Comparison of ENCODE assay signal across 24 cellular contexts in the genomic region with DNA sequence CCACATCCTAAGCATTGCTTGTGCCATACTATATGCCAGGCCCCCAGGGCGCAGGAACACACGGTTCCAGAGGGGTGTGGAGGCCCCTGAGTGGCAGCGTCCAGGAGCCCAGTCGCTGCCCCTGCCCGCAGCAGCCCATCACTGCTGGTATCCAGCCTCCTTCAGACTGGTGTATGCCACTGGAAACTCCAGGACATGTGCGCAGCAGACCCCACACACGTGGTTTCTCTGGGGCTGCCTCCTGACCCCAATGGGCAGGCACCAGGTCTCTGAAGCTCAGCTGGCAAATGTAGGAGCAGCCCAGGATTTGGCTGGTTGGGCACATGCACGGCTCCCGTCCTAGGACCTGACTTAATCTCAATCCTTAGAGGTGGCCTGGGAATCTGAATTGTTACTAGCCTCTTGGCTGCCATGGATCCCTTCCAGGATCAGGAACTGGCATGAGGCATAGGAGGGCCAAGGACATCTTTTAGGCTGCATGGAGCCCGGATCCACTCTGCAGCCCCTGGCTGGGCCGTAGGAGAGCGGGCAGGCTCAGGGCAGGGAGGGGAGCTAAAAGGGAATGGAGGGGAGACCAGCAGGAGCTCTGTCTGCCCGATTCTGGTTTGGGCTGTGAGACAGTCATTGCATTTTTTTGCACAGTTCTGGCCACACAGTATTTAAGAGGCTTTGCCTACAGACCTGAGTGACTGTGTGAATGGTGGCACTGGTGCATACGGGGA.
"Had no signal": no experiment of that assay in that cellular context is flagged by ENCODE, and none has a peak within 500 bp of the region (broad histone marks: within the 10 kb centered on the region; RNA-seq: fewer than 3 reads in every experiment).

No MANE protein-coding gene starts in this region.

- H3K4me3 ChIP-seq: esophagus muscularis mucosa, gastrocnemius medialis, pancreas, psoas muscle, right atrium auricular region, tibial nerve, uterus had no signal

- DNase-seq: activated CD8-positive, alpha-beta memory T cell treated with anti-CD3 and anti-CD28 coated beads for 24 hours; activated CD8-positive, alpha-beta memory T cell treated with anti-CD3 and anti-CD28 coated beads, Interleukin-2, amount 50 U/mL, for 4 hours; activated naive CD4-positive, alpha-beta T cell treated with anti-CD3 and anti-CD28 coated beads for 36 hours; activated T-cell treated with anti-CD3 and anti-CD28 coated beads, Interleukin-2, amount 50 U/mL, for 4 hours; amygdala; effector memory CD8-positive, alpha-beta T cell; gastrocnemius medialis; head of caudate nucleus; hypothalamus; left ventricle myocardium superior; mammary epithelial cell; midbrain; natural killer cell; pancreas; psoas muscle; stimulated activated CD4-positive, alpha-beta T cell treated with anti-CD3 and anti-CD28 coated beads, Interleukin-4, amount 100 ng/mL, for 4 hours; T-helper 1 cell; uterus had no signal

- H3K36me3 ChIP-seq: esophagus muscularis mucosa, gastrocnemius medialis, neutrophil, pancreas, right atrium auricular region, tibial nerve, uterus had no signal

- ATAC-seq: activated T-cell treated with anti-CD3 and anti-CD28 coated beads, Interleukin-2, amount 50 U/mL, for 4 hours; effector memory CD8-positive, alpha-beta T cell; gastrocnemius medialis; left ventricle myocardium superior; natural killer cell; pancreas; psoas muscle had no signal

- H3K9me3 Mint-ChIP-seq: activated naive CD4-positive, alpha-beta T cell treated with anti-CD3 and anti-CD28 coated beads for 36 hours; activated T-cell treated with anti-CD3 and anti-CD28 coated beads, Interleukin-2, amount 50 U/mL, for 4 hours; effector memory CD8-positive, alpha-beta T cell; natural killer cell; stimulated activated naive CD8-positive, alpha-beta T cell treated with anti-CD3 and anti-CD28 coated beads, Interleukin-15, Interleukin-2, amounts not matched to agents 100 ng/mL and 50 ng/mL, for 24 hours had no signal

- H3K27ac ChIP-seq: gastrocnemius medialis, neutrophil, psoas muscle, right atrium auricular region, tibial nerve, uterus had no signal

- H3K27me3 Mint-ChIP-seq: effector memory CD8-positive, alpha-beta T cell; stimulated activated naive CD8-positive, alpha-beta T cell treated with anti-CD3 and anti-CD28 coated beads, Interleukin-15, Interleukin-2, amounts not matched to agents 100 ng/mL and 50 ng/mL, for 24 hours had no signal

- FAIRE-seq: colon, pancreas had no signal

- H3K36me3 Mint-ChIP-seq: natural killer cell had no signal

- H3K27me3 ChIP-seq: esophagus muscularis mucosa, gastrocnemius medialis, neutrophil, pancreas, right atrium auricular region, tibial nerve, uterus had no signal

- H3K4me3 Mint-ChIP-seq: activated naive CD4-positive, alpha-beta T cell treated with anti-CD3 and anti-CD28 coated beads for 36 hours; activated T-cell treated with anti-CD3 and anti-CD28 coated beads, Interleukin-2, amount 50 U/mL, for 4 hours; effector memory CD8-positive, alpha-beta T cell; natural killer cell; stimulated activated naive CD8-positive, alpha-beta T cell treated with anti-CD3 and anti-CD28 coated beads, Interleukin-15, Interleukin-2, amounts not matched to agents 100 ng/mL and 50 ng/mL, for 24 hours had no signal

- H3K9me3 ChIP-seq: esophagus muscularis mucosa, gastrocnemius medialis, neutrophil, pancreas, psoas muscle, right atrium auricular region, tibial nerve, uterus had no signal

- H3K27ac Mint-ChIP-seq: activated naive CD4-positive, alpha-beta T cell treated with anti-CD3 and anti-CD28 coated beads for 36 hours; effector memory CD8-positive, alpha-beta T cell; natural killer cell; stimulated activated naive CD8-positive, alpha-beta T cell treated with anti-CD3 and anti-CD28 coated beads, Interleukin-15, Interleukin-2, amounts not matched to agents 100 ng/mL and 50 ng/mL, for 24 hours had no signal
